11 cellular contexts compared by ENCODE assay signal in the genomic region with DNA sequence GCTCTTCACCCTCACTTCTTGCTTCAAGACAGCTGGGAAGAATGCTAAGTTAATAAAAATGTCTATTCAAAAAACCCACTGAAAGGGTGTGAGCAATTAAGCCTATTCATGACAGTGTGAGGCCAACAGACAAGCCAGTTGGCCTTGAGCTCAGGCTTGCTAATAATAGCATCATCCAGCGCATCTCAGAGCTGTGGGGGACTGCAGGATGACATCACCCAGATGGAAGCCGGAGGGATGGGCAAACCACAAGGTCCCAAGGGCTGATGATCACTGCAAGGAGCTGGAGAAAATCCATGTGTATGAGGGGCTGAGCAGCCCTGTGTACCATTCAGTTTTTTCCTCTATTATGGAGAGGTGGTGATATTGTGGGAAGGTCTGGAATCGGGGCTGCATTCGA.
DNase-seq lines count a peak whose midpoint lies in the region; ATAC-seq, FAIRE-seq and TF ChIP-seq lines count a peak whose summit lies in the region.
"Had no signal": no experiment of that assay in that cellular context is flagged by ENCODE, and none has a peak within 500 bp of the region (broad histone marks: within the 10 kb centered on the region; RNA-seq: fewer than 3 reads in every experiment).

No MANE protein-coding gene starts in this region.

- H3K18ac ChIP-seq in neuronal stem cell (ENCODE audit: low read length): no peak overlapping the region

- H4K91ac ChIP-seq in neuronal stem cell (ENCODE audit: low read depth, low read length, poor library complexity): no peak overlapping the region

- no peak overlapping the region for H3K14ac ChIP-seq in neuronal stem cell (ENCODE audit: low read length)

- H4K8ac ChIP-seq in neuronal stem cell (ENCODE audit: low read depth, low read length): no peak overlapping the region

- no peak overlapping the region for H3K4ac ChIP-seq in neuronal stem cell (ENCODE audit: low read length)

- H3K4me2 ChIP-seq in neuronal stem cell (ENCODE audit: insufficient read depth, low read length, poor library complexity, severe bottlenecking): no peak overlapping the region

- H3K27me3 ChIP-seq in right atrium auricular region (no peaks in the 10 kb centered on the region), bronchial epithelial cell (ENCODE audit: control insufficient read depth, insufficient read depth, low read length) (no peaks in the 10 kb centered on the region), kidney epithelial cell (ENCODE audit: control insufficient read depth, insufficient read depth, low read length) (no peaks in the 10 kb centered on the region), neuronal stem cell (ENCODE audit: control insufficient read depth in 3 of 3, insufficient read depth in 3 of 3, low read depth in 1 of 3, low read length in 3 of 3) (no peaks in the 10 kb centered on the region)

- TF ChIP-seq CTCF in right atrium auricular region (IDR thresholded peaks at IDR 0.05) (no peak), bronchial epithelial cell (IDR thresholded peaks at IDR 0.05; ENCODE audit: insufficient read depth, low read length, severe bottlenecking) (no peak), kidney epithelial cell (IDR thresholded peaks at IDR 0.05; ENCODE audit: insufficient read depth, low read length, poor library complexity, severe bottlenecking) (no peak)

- intact Hi-C loops in Right ventricle myocardium inferior (cut with DNase I): no loop called here

- WGBS in neuronal stem cell (ENCODE audit: extremely low coverage in 2 of 2, insufficient read length in 2 of 2, insufficient replicate concordance in 1 of 2), 2 donors: no CpG with 5 or more reads among the region's 4 CpGs

- no peaks in the 10 kb centered on the region for H3K36me3 ChIP-seq in right atrium auricular region
- H3K36me3 ChIP-seq in bronchial epithelial cell (ENCODE audit: control insufficient read depth, insufficient read depth, low read length): no peaks in the 10 kb centered on the region
- H3K36me3 ChIP-seq in kidney epithelial cell (ENCODE audit: control insufficient read depth, insufficient read depth, low read length): no peaks in the 10 kb centered on the region
- no peaks in the 10 kb centered on the region for H3K36me3 ChIP-seq in neuronal stem cell (replicated peaks in 1 of 2; ENCODE audit: control insufficient read depth in 2 of 2, insufficient read depth in 2 of 2, low read length in 2 of 2)

- H2AK5ac ChIP-seq in neuronal stem cell (ENCODE audit: low read depth, low read length): no peak overlapping the region

- no peak overlapping the region for H3K9ac ChIP-seq in neuronal stem cell (ENCODE audit: low read depth, low read length, poor library complexity)

- H3K4me3 ChIP-seq in right atrium auricular region (no peak overlapping the region), bronchial epithelial cell (ENCODE audit: low read depth, low read length) (no peak overlapping the region), kidney epithelial cell (ENCODE audit: low read depth, low read length) (no peak overlapping the region), neuronal stem cell (ENCODE audit: low read length in 2 of 2) (no peak overlapping the region)

- no peak overlapping the region for H2BK120ac ChIP-seq in neuronal stem cell (ENCODE audit: low read depth, low read length)

- DNase-seq in Right ventricle myocardium inferior (ENCODE audit: missing footprints): peak; percentile 53
- no peak for DNase-seq in right atrium auricular region (ENCODE audit: low spot score)
- peak; percentile 47 for DNase-seq in bronchial epithelial cell (ENCODE audit: low read depth)
- peak; percentile 82 for DNase-seq in kidney epithelial cell (ENCODE audit: low read depth)
- DNase-seq in NCI-H128 (lab: John Stamatoyannopoulos, UW; ENCODE audit: unreplicated experiment): no peak
- DNase-seq in neuronal stem cell (ENCODE audit: low spot score): no peak
- DNase-seq: activated T-cell treated with anti-CD3 and anti-CD28 coated beads, Interleukin-2, amount 50 U/mL, for 4 hours; C1 segment of cervical spinal cord; stimulated activated CD8-positive, alpha-beta memory T cell treated with anti-CD3 and anti-CD28 coated beads, Interleukin-4, amount 100 ng/mL, for 48 hours had no signal

- FAIRE-seq in bronchial epithelial cell (lab: Jason Lieb, UNC): peak; percentile 73

- H2BK12ac ChIP-seq in neuronal stem cell (ENCODE audit: low read length): no peak overlapping the region

- peaks cover 0 to 16% of the 10 kb centered on the region in 2 donors for H3K4me1 ChIP-seq in right atrium auricular region
- H3K4me1 ChIP-seq in neuronal stem cell (ENCODE audit: control insufficient read depth in 2 of 2, insufficient read depth in 1 of 2, low read depth in 1 of 2, low read length in 2 of 2): peaks cover 2 to 3% of the 10 kb centered on the region in 2 donors

- no peaks in the 10 kb centered on the region for H3K9me3 ChIP-seq in right atrium auricular region
- H3K9me3 ChIP-seq in neuronal stem cell (replicated peaks in 1 of 2; ENCODE audit: control insufficient read depth in 2 of 2, insufficient read depth in 1 of 2, low read depth in 1 of 2, low read length in 2 of 2): no peaks in the 10 kb centered on the region

- no peak overlapping the region for H2AFZ ChIP-seq in neuronal stem cell (ENCODE audit: low read length)

- H3K79me1 ChIP-seq in neuronal stem cell (ENCODE audit: low read depth, low read length): no peaks in the 10 kb centered on the region

- H2BK5ac ChIP-seq in neuronal stem cell (ENCODE audit: low read length): no peak overlapping the region

- peak; percentile 83 for ATAC-seq in Right ventricle myocardium inferior
- no peak for ATAC-seq in HG03571 (IDR thresholded peaks at IDR 0.05; ENCODE audit: unreplicated experiment)
- ATAC-seq in GM21529 (IDR thresholded peaks at IDR 0.05; ENCODE audit: unreplicated experiment): no peak
- ATAC-seq: activated T-cell treated with anti-CD3 and anti-CD28 coated beads, Interleukin-2, amount 50 U/mL, for 4 hours had no signal

- H3K27ac ChIP-seq in right atrium auricular region (peak overlapping the region in 1 of 2 donors; percentile 63), neuronal stem cell (replicated peaks; ENCODE audit: low read length) (no peak overlapping the region)

- no peak overlapping the region for H3K23ac ChIP-seq in neuronal stem cell (ENCODE audit: low read depth, low read length, poor library complexity)

- H2BK15ac ChIP-seq in neuronal stem cell (ENCODE audit: low read length): no peak overlapping the region

Comparison
In these comparisons a context has a peak if more than half of its experiments do, and no peak if none do; other contexts are left out.
1. DNase-seq: peak in Right ventricle myocardium inferior (single experiment), bronchial epithelial cell (single experiment) and kidney epithelial cell (single experiment); none in right atrium auricular region (single experiment), NCI-H128 (single experiment) and neuronal stem cell (single experiment).